In genomic region chr19:6862673-6863078, GRCh38 we compare ENCODE assay signal across 7 cellular contexts. TPM values are rescaled to one million over a fixed set of nuclear protein-coding genes. Genes with fewer than 3 reads are reported as not detected.
DNase-seq lines count a peak whose midpoint lies in the region; ATAC-seq and TF ChIP-seq lines count a peak whose summit lies in the region.

No MANE protein-coding gene starts in this region.

- peaks cover 17% of the 10 kb centered on the region for H3K4me1 Mint-ChIP-seq in activated CD4-positive, alpha-beta T cell treated with anti-CD3 and anti-CD28 coated beads, Interleukin-2, amount 10 ng/mL, durations not matched to agents 24 days and 14 days

- H3K27ac Mint-ChIP-seq in activated CD4-positive, alpha-beta T cell treated with anti-CD3 and anti-CD28 coated beads, Interleukin-2, amount 10 ng/mL, durations not matched to agents 24 days and 14 days: peak overlapping the region; percentile 68

- no peaks in the 10 kb centered on the region for H3K27me3 Mint-ChIP-seq in activated CD4-positive, alpha-beta T cell treated with anti-CD3 and anti-CD28 coated beads, Interleukin-2, amount 10 ng/mL, durations not matched to agents 24 days and 14 days

- TF ChIP-seq CTCF in GM12875 (IDR thresholded peaks at IDR 0.05; ENCODE audit: borderline replicate concordance, insufficient read depth, low read depth, low read length) (peak; percentile 89), coronary artery (IDR thresholded peaks at IDR 0.05) (peak; percentile 42), lower leg skin (IDR thresholded peaks at IDR 0.05) (peak in 1 of 3 donors; percentile 96)

- 4 to 6% methylated on average over 16 of the region's 16 CpGs for WGBS in lower leg skin, 2 donors

- H3K36me3 Mint-ChIP-seq in activated CD4-positive, alpha-beta T cell treated with anti-CD3 and anti-CD28 coated beads, Interleukin-2, amount 10 ng/mL, durations not matched to agents 24 days and 14 days (ENCODE audit: low read depth): peaks cover 5% of the 10 kb centered on the region

- no peaks in the 10 kb centered on the region for H3K9me3 Mint-ChIP-seq in activated CD4-positive, alpha-beta T cell treated with anti-CD3 and anti-CD28 coated beads, Interleukin-2, amount 10 ng/mL, durations not matched to agents 24 days and 14 days

- peak; percentile 57 for ATAC-seq in HG03039 (IDR thresholded peaks at IDR 0.05; ENCODE audit: unreplicated experiment)

- H3K4me3 ChIP-seq in GM12875 (ENCODE audit: low read depth, low read length): peak overlapping the region; percentile 33
- peak overlapping the region; percentile 57 for H3K4me3 ChIP-seq in coronary artery
- H3K4me3 ChIP-seq in lower leg skin (ENCODE audit: low read depth, poor library complexity, severe bottlenecking): no peak overlapping the region

- peak; percentile 41 for DNase-seq in NCI-H748 treated with DMSO at 0.1 percent for 48 hours (lab: John Stamatoyannopoulos, UW)
- DNase-seq in activated CD4-positive, alpha-beta T cell treated with anti-CD3 and anti-CD28 coated beads, Interleukin-2, amount 10 ng/mL, durations not matched to agents 24 days and 14 days: peak; percentile 97
- peak; percentile 78 for DNase-seq in coronary artery (ENCODE audit: low spot score)
- DNase-seq in lower leg skin (ENCODE audit: low spot score in 2 of 2): peak; percentile 78 to 96
- peak; percentile 82 to 90 (median 86) for DNase-seq in stimulated activated CD4-positive, alpha-beta T cell treated with anti-CD3 and anti-CD28 coated beads, TNF-alpha, amount 100 ng/mL, for 24 hours (ENCODE audit: low read depth in 3 of 3)

- intact Hi-C loops in activated CD4-positive, alpha-beta T cell treated with anti-CD3 and anti-CD28 coated beads, Interleukin-2, amount 10 ng/mL, durations not matched to agents 24 days and 14 days (cut with micrococcal nuclease): loop anchor here (1.0 to 5.0 kb wide), 9 partner anchors 62 to 402 kb away; partner anchors contain the start of gene VAV1
- intact Hi-C loops in lower leg skin (cut with DNase I; ENCODE audit: low total_unique reads): loop anchor here (5.0 kb wide), 1 partner anchor 230 kb away; no protein-coding TSS in a partner anchor

- H3K27ac ChIP-seq in coronary artery: no peak overlapping the region

- no peak for TF ChIP-seq POLR2A in lower leg skin (IDR thresholded peaks at IDR 0.05)

- H3K4me3 Mint-ChIP-seq in activated CD4-positive, alpha-beta T cell treated with anti-CD3 and anti-CD28 coated beads, Interleukin-2, amount 10 ng/mL, durations not matched to agents 24 days and 14 days: peak overlapping the region; percentile 84

RNA-seq across cellular contexts. Expression of gene ADGRE1, which starts 24.7 kb away (rescaled TPM):
- 3.8 and 4.3 TPM in 2 replicates for total RNA-seq in activated CD4-positive, alpha-beta T cell treated with anti-CD3 and anti-CD28 coated beads, Interleukin-2, amount 10 ng/mL, durations not matched to agents 24 days and 14 days
- total RNA-seq in lower leg skin: under 1 TPM in 1 of 4 donors, not detected in 3; 0.25 TPM

Comparison
In these comparisons a context has a peak if more than half of its experiments do, and no peak if none do; other contexts are left out.
1. DNase-seq: peak in every context shown above with its lines; median percentile 97 in activated CD4-positive, alpha-beta T cell treated with anti-CD3 and anti-CD28 coated beads, Interleukin-2, amount 10 ng/mL, durations not matched to agents 24 days and 14 days; 87 in lower leg skin; 86 in stimulated activated CD4-positive, alpha-beta T cell treated with anti-CD3 and anti-CD28 coated beads, TNF-alpha, amount 100 ng/mL, for 24 hours; 78 in coronary artery; 41 in NCI-H748 treated with DMSO at 0.1 percent for 48 hours.